Comparison of ENCODE assay signal across 21 cellular contexts in genomic region chr3:127324913-127325629, GRCh38. TPM values are rescaled to one million over a fixed set of nuclear protein-coding genes. Genes with fewer than 3 reads are reported as not detected.
"Had no signal": no experiment of that assay in that cellular context is flagged by ENCODE, and none has a peak within 500 bp of the region (broad histone marks: within the 10 kb centered on the region; RNA-seq: fewer than 3 reads in every experiment).

No MANE protein-coding gene starts in this region.

- H3K36me3 ChIP-seq: brain microvascular endothelial cell, thoracic aorta had no signal

- H3K4me1 ChIP-seq: parathyroid adenoma had no signal

- FAIRE-seq: TTC549 had no signal

- ATAC-seq: activated naive CD4-positive, alpha-beta T cell treated with anti-CD3 and anti-CD28 coated beads, Interleukin-2, amount 50 U/mL, for 72 hours; activated T-cell treated with anti-CD3 and anti-CD28 coated beads, Interleukin-2, amount 50 U/mL, for 72 hours; esophagus mucosa; naive thymus-derived CD4-positive, alpha-beta T cell; WTC11 had no signal

- DNase-seq: activated CD4-positive, alpha-beta T cell treated with anti-CD3 and anti-CD28 coated beads for 48 hours; activated CD8-positive, alpha-beta memory T cell treated with anti-CD3 and anti-CD28 coated beads, Interleukin-2, amount 50 U/mL, for 48 hours; activated gamma-delta T cell; activated T-cell treated with anti-CD3 and anti-CD28 coated beads, Interleukin-2, amount 50 U/mL, for 72 hours; brain microvascular endothelial cell; foreskin fibroblast; hippocampal formation; naive thymus-derived CD4-positive, alpha-beta T cell; stimulated activated CD4-positive, alpha-beta T cell treated with anti-CD3 and anti-CD28 coated beads, Interleukin-12 subunit alpha, Interleukin-12 subunit beta, amount 100 ng/mL, for 4 hours; stimulated activated CD4-positive, alpha-beta T cell treated with anti-CD3 and anti-CD28 coated beads, Interleukin-2, amount 100 ng/mL, for 24 hours; T-helper 2 cell had no signal

- H3K27ac ChIP-seq: brain microvascular endothelial cell, coronary artery, parathyroid adenoma, thoracic aorta had no signal

- H2AFZ ChIP-seq: parathyroid adenoma had no signal

- H3K79me2 ChIP-seq: parathyroid adenoma had no signal

- H3K27me3 ChIP-seq: brain microvascular endothelial cell had no signal

- H3K9ac ChIP-seq: parathyroid adenoma had no signal

- H3K4me3 ChIP-seq: coronary artery, thoracic aorta had no signal

RNA-seq across cellular contexts. Expression of gene PRR20G, which starts 37.2 kb away (rescaled TPM):
- total RNA-seq: activated naive CD4-positive, alpha-beta T cell treated with anti-CD3 and anti-CD28 coated beads, Interleukin-2, amount 50 U/mL, for 72 hours; activated T-cell treated with anti-CD3 and anti-CD28 coated beads, Interleukin-2, amount 50 U/mL, for 72 hours; esophagus mucosa; lung microvascular endothelial cell; mononuclear cell; naive thymus-derived CD4-positive, alpha-beta T cell; thoracic aorta; urinary bladder; WTC11 had no signal
- polyA plus RNA-seq: naive thymus-derived CD4-positive, alpha-beta T cell; urinary bladder had no signal
